Comparison of ENCODE assay signal across 30 cellular contexts in the genomic region with DNA sequence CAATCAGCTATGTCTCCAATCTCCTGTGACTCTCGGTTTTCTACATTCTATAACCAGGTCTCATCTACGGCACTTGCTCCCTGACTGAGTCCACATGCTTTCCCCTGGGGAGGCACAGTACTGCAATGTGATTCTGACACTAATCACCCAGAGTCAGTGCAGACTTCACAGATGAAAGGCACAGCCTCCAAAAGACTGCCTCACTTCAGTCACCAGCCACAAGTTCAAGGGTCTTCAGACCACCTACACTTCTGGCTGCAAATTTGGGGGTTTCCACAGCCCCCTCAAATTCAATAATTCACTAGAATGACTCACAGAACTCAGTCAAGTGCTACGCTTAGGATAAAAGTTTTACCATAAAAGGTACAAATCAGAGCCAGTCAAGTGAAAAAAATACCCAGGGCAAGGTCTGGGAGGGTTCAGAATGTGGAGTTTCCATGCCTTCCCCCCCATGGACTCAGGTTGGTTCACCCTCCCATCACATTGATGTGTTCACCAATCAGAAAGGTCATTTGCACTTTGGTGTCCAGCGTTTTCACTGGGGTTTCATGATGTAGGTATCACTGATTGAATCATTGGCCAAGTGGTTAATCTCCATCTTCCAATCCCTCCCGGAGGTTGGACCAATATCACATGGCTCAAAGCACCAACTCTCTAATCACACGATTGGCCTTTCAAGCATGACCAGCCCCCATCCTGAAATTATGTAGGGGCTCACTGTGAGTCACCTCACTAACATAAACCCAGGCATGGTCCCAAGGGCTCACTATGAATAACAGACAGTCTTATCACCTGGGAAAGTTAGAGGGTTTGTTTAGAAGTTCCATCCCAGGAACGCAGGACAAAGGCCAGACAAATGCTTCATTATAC.
DNase-seq lines count a peak whose midpoint lies in the region; ATAC-seq and TF ChIP-seq lines count a peak whose summit lies in the region.
"Had no signal": no experiment of that assay in that cellular context is flagged by ENCODE, and none has a peak within 500 bp of the region (broad histone marks: within the 10 kb centered on the region; RNA-seq: fewer than 3 reads in every experiment).

No MANE protein-coding gene starts in this region.

- peak overlapping the region; percentile 14 for H2BK15ac ChIP-seq in mesendoderm (replicated peaks; ENCODE audit: low read depth)

- H2AFZ ChIP-seq in PC-9 = no peak overlapping the region

- H3K9me2 ChIP-seq in PC-9 (ENCODE audit: insufficient read depth) = no peaks in the 10 kb centered on the region

- H2BK120ac ChIP-seq in mesendoderm (ENCODE audit: low read depth, low read length) = peak overlapping the region; percentile 91

- TF ChIP-seq CTCF in PC-9 (conservative IDR thresholded peaks at IDR 0.05) = no peak

- H3K36me3 ChIP-seq in PC-9 (ENCODE audit: low read depth) = no peaks in the 10 kb centered on the region
- no peaks in the 10 kb centered on the region for H3K36me3 ChIP-seq in mesendoderm (ENCODE audit: control insufficient read depth, insufficient read depth, low read length)
- H3K36me3 ChIP-seq: BLaER1, esophagus muscularis mucosa, heart right ventricle, sigmoid colon, thyroid gland had no signal

- H3K79me2 ChIP-seq in PC-9 (ENCODE audit: low read depth) (no peaks in the 10 kb centered on the region), mesendoderm (ENCODE audit: control insufficient read depth, insufficient read depth, low read length) (no peaks in the 10 kb centered on the region)

- H2AK5ac ChIP-seq in mesendoderm (ENCODE audit: low read length) = no peak overlapping the region

- no peak overlapping the region for H3K56ac ChIP-seq in mesendoderm (ENCODE audit: low read length)

- ATAC-seq in GM18907 (IDR thresholded peaks at IDR 0.05; ENCODE audit: unreplicated experiment) (peak; percentile 43), GM19397 (IDR thresholded peaks at IDR 0.05; ENCODE audit: unreplicated experiment) (no peak), HG03039 (IDR thresholded peaks at IDR 0.05; ENCODE audit: unreplicated experiment) (no peak)
- ATAC-seq: heart right ventricle; natural killer cell treated with Interleukin-12 subunit alpha and Interleukin-12 subunit beta and Interleukin-15 and Interleukin-18, amount 100 ng/mL, for 72 hours; psoas muscle had no signal

- peak overlapping the region; percentile 99 for H3K27ac ChIP-seq in PC-9
- peak overlapping the region; percentile 97 for H3K27ac ChIP-seq in epithelial cell of prostate
- H3K27ac ChIP-seq in mesendoderm (ENCODE audit: low read depth, low read length) = no peak overlapping the region
- H3K27ac ChIP-seq: BLaER1, esophagus muscularis mucosa, heart right ventricle, psoas muscle, sigmoid colon, thyroid gland had no signal

- H4K5ac ChIP-seq in mesendoderm (ENCODE audit: low read length) = no peak overlapping the region

- H3K9me3 ChIP-seq in PC-9 (ENCODE audit: insufficient read depth, low read depth) = no peaks in the 10 kb centered on the region
- H3K9me3 ChIP-seq: BLaER1, esophagus muscularis mucosa, heart right ventricle, psoas muscle, sigmoid colon, thyroid gland had no signal

- H3K4me1 ChIP-seq in PC-9 (replicated peaks; ENCODE audit: insufficient read depth) = peaks cover 86% of the 10 kb centered on the region
- peaks cover 20% of the 10 kb centered on the region for H3K4me1 ChIP-seq in mesendoderm (ENCODE audit: control insufficient read depth, low read depth, low read length)
- H3K4me1 ChIP-seq: psoas muscle had no signal

- peak overlapping the region; percentile 89 for H3K4ac ChIP-seq in mesendoderm (ENCODE audit: low read depth, low read length)

- no TSS peak for BruUV-seq in PC-9 (replicated peaks; lab: Mats Ljungman, UMichigan)

- no peak overlapping the region for H3K4me2 ChIP-seq in PC-9
- H3K4me2 ChIP-seq in mesendoderm (ENCODE audit: low read length) = no peak overlapping the region
- H3K4me2 ChIP-seq: BLaER1 had no signal

- CTCF ChIA-PET in PC-9 (lab: Charles Lee) = no interaction called here

- H3K23ac ChIP-seq in mesendoderm (ENCODE audit: low read length) = no peak overlapping the region

- H3K4me3 ChIP-seq in PC-9 = no peak overlapping the region
- H3K4me3 ChIP-seq in mesendoderm (ENCODE audit: low read length) = no peak overlapping the region
- H3K4me3 ChIP-seq: BLaER1, esophagus muscularis mucosa, heart right ventricle, lung, psoas muscle, sigmoid colon, thyroid gland had no signal

- H3K9ac ChIP-seq in mesendoderm (ENCODE audit: low read length) = no peak overlapping the region
- H3K9ac ChIP-seq: BLaER1 had no signal

- H3K27me3 ChIP-seq in PC-9 (ENCODE audit: insufficient read depth, low read depth) (no peaks in the 10 kb centered on the region), mesendoderm (ENCODE audit: insufficient read depth, low read length, poor library complexity) (no peaks in the 10 kb centered on the region)
- H3K27me3 ChIP-seq: BLaER1, sigmoid colon, thyroid gland had no signal

- intact Hi-C loops in PC-9 (cut with micrococcal nuclease; ENCODE audit: unreplicated experiment) = no loop called here

- DNase-seq in PC-9 (no peak), epithelial cell of prostate (ENCODE audit: low read depth, low spot score) (no peak), mesendoderm (no peak), HuH-7 (ENCODE audit: low spot score) (no peak)
- DNase-seq: activated CD4-positive, alpha-beta T cell treated with anti-CD3 and anti-CD28 coated beads for 48 hours; activated CD8-positive, alpha-beta memory T cell treated with anti-CD3 and anti-CD28 coated beads for 24 hours; activated effector memory CD4-positive, alpha-beta T cell treated with anti-CD3 and anti-CD28 coated beads, Interleukin-2, amount 50 U/mL, for 16 hours; central memory CD4-positive, alpha-beta T cell; DMS79 treated with DMSO at 0.1 percent for 48 hours; foreskin melanocyte; heart right ventricle; kidney; NCI-H1092; NCI-H187; NCI-H446 treated with DMSO at 0.1 percent for 48 hours; NCI-H774; occipital lobe; psoas muscle; sigmoid colon; stimulated activated CD4-positive, alpha-beta T cell treated with anti-CD3 and anti-CD28 coated beads, Interleukin-12 subunit alpha, Interleukin-12 subunit beta, amount 100 ng/mL, for 4 hours; stimulated activated CD4-positive, alpha-beta T cell treated with anti-CD3 and anti-CD28 coated beads, Interleukin-4, amount 100 ng/mL, for 1 hour; T1000; thyroid gland had no signal

- H2BK5ac ChIP-seq in mesendoderm (ENCODE audit: low read length) = no peak overlapping the region

- POLR2A ChIA-PET in PC-9 (lab: Charles Lee; ENCODE audit: unreplicated experiment) = no interaction called here

- H3F3A ChIP-seq in PC-9 (ENCODE audit: insufficient read depth, low read depth) = peaks cover 58% of the 10 kb centered on the region

- peak overlapping the region; percentile 78 for H3K18ac ChIP-seq in mesendoderm (ENCODE audit: low read length)

- no peaks in the 10 kb centered on the region for H3K79me1 ChIP-seq in mesendoderm (ENCODE audit: low read length)

- H4K8ac ChIP-seq in mesendoderm (ENCODE audit: low read depth, low read length) = no peak overlapping the region

- WGBS in mesendoderm (ENCODE audit: extremely low coverage, insufficient coverage, low lambda C conversion rate) = no CpG with 5 or more reads among the region's 7 CpGs

- H4K20me1 ChIP-seq in PC-9 (ENCODE audit: insufficient read depth) = no peaks in the 10 kb centered on the region
- H4K20me1 ChIP-seq: BLaER1 had no signal
